1 cellular context compared by ENCODE assay signal in the genomic region with DNA sequence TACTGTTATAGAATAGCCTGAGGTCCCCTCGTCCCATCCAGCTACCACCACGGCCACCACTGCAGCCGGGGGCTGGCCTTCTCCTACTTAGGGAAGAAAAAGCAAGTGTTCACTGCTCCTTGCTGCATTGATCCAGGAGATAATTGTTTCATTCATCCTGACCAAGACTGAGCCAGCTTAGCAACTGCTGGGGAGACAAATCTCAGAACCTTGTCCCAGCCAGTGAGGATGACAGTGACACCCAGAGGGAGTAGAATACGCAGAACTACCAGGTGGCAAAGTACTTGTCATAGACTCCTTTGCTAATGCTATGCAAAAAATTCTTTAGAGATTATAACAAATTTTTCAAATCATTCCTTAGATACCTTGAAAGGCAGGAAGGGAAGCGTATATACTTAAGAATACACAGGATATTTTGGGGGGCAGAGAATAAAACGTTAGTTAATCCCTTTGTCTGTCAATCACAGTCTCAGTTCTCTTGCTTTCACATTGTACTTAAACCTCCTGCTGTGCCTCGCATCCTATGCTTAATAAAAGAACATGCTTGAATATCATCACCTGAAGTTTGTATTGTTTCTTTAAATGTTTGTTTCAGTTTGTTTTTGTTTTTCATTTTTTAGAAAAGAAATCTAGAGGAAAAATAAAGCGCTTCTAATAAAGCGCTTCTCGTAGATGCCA.
TF ChIP-seq lines count a peak whose summit lies in the region.

No MANE protein-coding gene starts in this region.

TF ChIP-seq in H1, 55 proteins besides CTCF, POLR2A, EP300 and RAD21:
- TF ChIP-seq TAF7 (optimal IDR thresholded peaks at IDR 0.05; ENCODE audit: borderline replicate concordance, low read depth, low read length) (no peak), SP4 (IDR thresholded peaks at IDR 0.05; ENCODE audit: low read length) (no peak), SUZ12 (IDR thresholded peaks at IDR 0.05; ENCODE audit: low read length) (no peak), ATF3 (IDR thresholded peaks at IDR 0.05; ENCODE audit: insufficient read depth, low read depth, low read length) (no peak), HDAC6 (IDR thresholded peaks at IDR 0.05; ENCODE audit: low read depth, low read length) (no peak), NRF1 (IDR thresholded peaks at IDR 0.05; ENCODE audit: low read depth, low read length) (no peak), SIX5 (IDR thresholded peaks at IDR 0.05; ENCODE audit: low read depth, low read length) (no peak), RNF2 (IDR thresholded peaks at IDR 0.05; ENCODE audit: borderline replicate concordance, low read depth, low read length, missing control alignments, poor library complexity, severe bottlenecking) (no peak), MAFK (IDR thresholded peaks at IDR 0.05; ENCODE audit: low read depth, low read length) (no peak), TCF12 (IDR thresholded peaks at IDR 0.05; ENCODE audit: low read depth, low read length) (no peak), EGR1 (IDR thresholded peaks at IDR 0.05; ENCODE audit: borderline replicate concordance, low read depth, low read length) (no peak), USF2 (IDR thresholded peaks at IDR 0.05; ENCODE audit: low read length) (no peak), SRF (IDR thresholded peaks at IDR 0.05; ENCODE audit: low read depth, low read length) (no peak), POU5F1 (IDR thresholded peaks at IDR 0.05; ENCODE audit: low read depth, low read length) (no peak), CBX8 (IDR thresholded peaks at IDR 0.05; ENCODE audit: borderline replicate concordance, low read depth, low read length) (no peak), FOSL1 (IDR thresholded peaks at IDR 0.05; ENCODE audit: insufficient read depth, low read depth, low read length) (no peak), BRCA1 (IDR thresholded peaks at IDR 0.05; ENCODE audit: low read depth, low read length) (no peak), CEBPB (IDR thresholded peaks at IDR 0.05; ENCODE audit: low read depth, low read length) (no peak), KDM4A (IDR thresholded peaks at IDR 0.05; ENCODE audit: low read depth, low read length, severe bottlenecking) (no peak), BCL11A (IDR thresholded peaks at IDR 0.05; ENCODE audit: low read depth in 2 of 2, low read length in 2 of 2) (no peak)
